ENCODE assay signal across 8 cellular contexts in the genomic region with DNA sequence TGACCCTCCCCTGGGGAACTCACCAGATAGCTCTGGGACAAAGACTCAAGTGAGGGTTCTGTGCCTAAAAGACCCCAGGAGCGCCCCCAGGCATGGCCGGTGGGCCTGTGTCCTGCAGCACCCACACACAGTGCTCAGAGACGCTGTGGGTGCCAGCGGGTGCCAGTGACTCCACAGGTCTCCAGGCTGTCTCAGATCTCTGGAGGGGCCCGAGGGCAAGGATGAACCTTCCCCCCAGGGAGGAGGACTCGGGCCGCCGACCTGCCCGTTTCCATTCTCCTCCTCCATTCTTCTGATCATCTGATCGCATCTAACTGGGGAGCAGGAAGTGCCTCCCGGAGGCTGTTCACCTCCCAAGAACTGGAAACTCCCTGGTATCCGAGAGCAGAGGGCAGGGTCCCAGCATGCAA. TPM values are rescaled to one million over a fixed set of nuclear protein-coding genes. Genes with fewer than 3 reads are reported as not detected.
DNase-seq lines count a peak whose midpoint lies in the region; ATAC-seq and TF ChIP-seq lines count a peak whose summit lies in the region.

No MANE protein-coding gene starts in this region.

- no peaks in the 10 kb centered on the region for H3K27me3 Mint-ChIP-seq in activated CD4-positive, alpha-beta T cell treated with anti-CD3 and anti-CD28 coated beads, Interleukin-2, amount 10 ng/mL, durations not matched to agents 24 days and 14 days

- ATAC-seq in HG03064 (IDR thresholded peaks at IDR 0.05; ENCODE audit: low read depth, unreplicated experiment): peak; percentile 30

- peaks cover 12 to 36% (median 27%) of the 10 kb centered on the region in 4 donors for H3K4me1 ChIP-seq in liver (ENCODE audit: control insufficient read depth in 4 of 4, insufficient read depth in 4 of 4, low read length in 3 of 4)

- WGBS in liver: 54% methylated on average over 12 of the region's 12 CpGs

- no peak for TF ChIP-seq CTCF in liver (IDR thresholded peaks at IDR 0.05; ENCODE audit: low read depth, low read length, missing input control)

- peaks cover 29% of the 10 kb centered on the region for H3K4me1 Mint-ChIP-seq in activated CD4-positive, alpha-beta T cell treated with anti-CD3 and anti-CD28 coated beads, Interleukin-2, amount 10 ng/mL, durations not matched to agents 24 days and 14 days

- H3K27ac ChIP-seq in liver (ENCODE audit: low read depth in 1 of 2, low read length in 2 of 2) (peak overlapping the region; percentile 23 to 50), substantia nigra (ENCODE audit: low read depth, low read length, poor library complexity, severe bottlenecking) (no peak overlapping the region)

- H3K9me3 ChIP-seq in liver (ENCODE audit: control insufficient read depth in 4 of 4, low read length in 3 of 4): no peaks in the 10 kb centered on the region

- H3K4me3 Mint-ChIP-seq in activated CD4-positive, alpha-beta T cell treated with anti-CD3 and anti-CD28 coated beads, Interleukin-2, amount 10 ng/mL, durations not matched to agents 24 days and 14 days: peak overlapping the region; percentile 96

- intact Hi-C loops in activated CD4-positive, alpha-beta T cell treated with anti-CD3 and anti-CD28 coated beads, Interleukin-2, amount 10 ng/mL, durations not matched to agents 24 days and 14 days (cut with micrococcal nuclease): loop anchor here (1.0 to 5.0 kb wide), 4 partner anchors 16 to 131 kb away; partner anchors contain the start of gene FUOM

- no peaks in the 10 kb centered on the region for H3K27me3 ChIP-seq in liver (ENCODE audit: control insufficient read depth in 4 of 4, insufficient read depth in 4 of 4, low read length in 3 of 4)

- H3K36me3 ChIP-seq in liver (ENCODE audit: control insufficient read depth in 4 of 4, insufficient read depth in 3 of 4, low read depth in 1 of 4, low read length in 3 of 4): peaks cover 0 to 19% (median 6%) of the 10 kb centered on the region in 4 donors

- peak; percentile 29 for DNase-seq in DMS53 (lab: John Stamatoyannopoulos, UW)
- no peak for DNase-seq in DMS53 treated with DMSO at 0.1 percent for 48 hours (lab: John Stamatoyannopoulos, UW; ENCODE audit: unreplicated experiment)
- DNase-seq in activated CD4-positive, alpha-beta T cell treated with anti-CD3 and anti-CD28 coated beads, Interleukin-2, amount 10 ng/mL, durations not matched to agents 24 days and 14 days: peak; percentile 83
- no peak for DNase-seq in glomerular visceral epithelial cell (ENCODE audit: extremely low spot score)
- no peak for DNase-seq in NCI-H2196 treated with DMSO at 0.1 percent for 48 hours (lab: John Stamatoyannopoulos, UW; ENCODE audit: unreplicated experiment)
- DNase-seq in substantia nigra (lab: John Stamatoyannopoulos, UW): no peak

- peaks cover 25% of the 10 kb centered on the region for H3K36me3 Mint-ChIP-seq in activated CD4-positive, alpha-beta T cell treated with anti-CD3 and anti-CD28 coated beads, Interleukin-2, amount 10 ng/mL, durations not matched to agents 24 days and 14 days (ENCODE audit: low read depth)

- H3K9me3 Mint-ChIP-seq in activated CD4-positive, alpha-beta T cell treated with anti-CD3 and anti-CD28 coated beads, Interleukin-2, amount 10 ng/mL, durations not matched to agents 24 days and 14 days: no peaks in the 10 kb centered on the region

- no peak for TF ChIP-seq RAD21 in liver (IDR thresholded peaks at IDR 0.05)

- peak overlapping the region; percentile 93 for H3K27ac Mint-ChIP-seq in activated CD4-positive, alpha-beta T cell treated with anti-CD3 and anti-CD28 coated beads, Interleukin-2, amount 10 ng/mL, durations not matched to agents 24 days and 14 days

- no peak overlapping the region for H3K4me3 ChIP-seq in liver (ENCODE audit: low read depth in 1 of 3, low read length in 3 of 3)

- H3K9ac ChIP-seq in liver (ENCODE audit: low read depth in 1 of 2, low read length in 2 of 2): peak overlapping the region in 1 of 2 donors; percentile 53

TF ChIP-seq in liver, 16 proteins besides CTCF, POLR2A, EP300 and RAD21:
- no peak for TF ChIP-seq RXRA (IDR thresholded peaks at IDR 0.05)
- TF ChIP-seq TAF1 (conservative IDR thresholded peaks at IDR 0.05): no peak
- TF ChIP-seq HNF4G (IDR thresholded peaks at IDR 0.05): no peak
- no peak for TF ChIP-seq REST (IDR thresholded peaks at IDR 0.05)
- TF ChIP-seq FOXA2 (IDR thresholded peaks at IDR 0.05): no peak
- TF ChIP-seq NR2F2 (IDR thresholded peaks at IDR 0.05): no peak
- TF ChIP-seq, protein P1, sequence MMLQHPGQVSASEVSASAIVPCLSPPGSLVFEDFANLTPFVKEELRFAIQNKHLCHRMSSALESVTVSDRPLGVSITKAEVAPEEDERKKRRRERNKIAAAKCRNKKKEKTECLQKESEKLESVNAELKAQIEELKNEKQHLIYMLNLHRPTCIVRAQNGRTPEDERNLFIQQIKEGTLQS (IDR thresholded peaks at IDR 0.05): no peak
- TF ChIP-seq HNF4A (conservative IDR thresholded peaks at IDR 0.05): no peak

RNA-seq across cellular contexts. Expression of gene ADAM8, which starts 1.0 kb away (rescaled TPM):
- total RNA-seq in activated CD4-positive, alpha-beta T cell treated with anti-CD3 and anti-CD28 coated beads, Interleukin-2, amount 10 ng/mL, durations not matched to agents 24 days and 14 days: 143 and 165 TPM in 2 replicates
- total RNA-seq in liver: 1 to 10 TPM; 5.4 to 6.9 TPM
- polyA plus RNA-seq in liver: 1 to 10 TPM; 1.3 to 2.0 TPM

RNA-seq across cellular contexts. Expression of gene TUBGCP2, which starts 33.0 kb away (rescaled TPM):
- total RNA-seq in activated CD4-positive, alpha-beta T cell treated with anti-CD3 and anti-CD28 coated beads, Interleukin-2, amount 10 ng/mL, durations not matched to agents 24 days and 14 days: 65.3 and 70.6 TPM in 2 replicates
- total RNA-seq in liver: 10 to 100 TPM; 29.6 to 32.4 TPM
- 10 to 100 TPM; 18.8 to 25.6 TPM for polyA plus RNA-seq in liver

RNA-seq across cellular contexts. Expression of gene ZNF511, which starts 33.0 kb away (rescaled TPM):
- 83.8 and 87.2 TPM in 2 replicates for total RNA-seq in activated CD4-positive, alpha-beta T cell treated with anti-CD3 and anti-CD28 coated beads, Interleukin-2, amount 10 ng/mL, durations not matched to agents 24 days and 14 days
- 10 to 100 TPM; 13.7 to 31.3 TPM for total RNA-seq in liver
- polyA plus RNA-seq in liver: 10 to 100 TPM; 17.0 to 31.8 TPM

RNA-seq across cellular contexts. Expression of gene VENTX, which starts 38.0 kb away (rescaled TPM):
- total RNA-seq in activated CD4-positive, alpha-beta T cell treated with anti-CD3 and anti-CD28 coated beads, Interleukin-2, amount 10 ng/mL, durations not matched to agents 24 days and 14 days: not detected in 2 replicates
- total RNA-seq in liver: under 1 TPM; 0.05 to 0.25 TPM
- under 1 TPM; 0.06 to 0.13 TPM for polyA plus RNA-seq in liver

RNA-seq across cellular contexts. Expression of gene UTF1, which starts 45.7 kb away (rescaled TPM):
- 0.17 and 0.19 TPM in 2 replicates for total RNA-seq in activated CD4-positive, alpha-beta T cell treated with anti-CD3 and anti-CD28 coated beads, Interleukin-2, amount 10 ng/mL, durations not matched to agents 24 days and 14 days
- not detected for total RNA-seq in liver
- not detected for polyA plus RNA-seq in liver

Comparison
In these comparisons a context has a peak if more than half of its experiments do, and no peak if none do; other contexts are left out.
1. DNase-seq: peak in DMS53 (single experiment) and activated CD4-positive, alpha-beta T cell treated with anti-CD3 and anti-CD28 coated beads, Interleukin-2, amount 10 ng/mL, durations not matched to agents 24 days and 14 days (single experiment); none in DMS53 treated with DMSO at 0.1 percent for 48 hours (single experiment), glomerular visceral epithelial cell (single experiment), NCI-H2196 treated with DMSO at 0.1 percent for 48 hours (single experiment) and substantia nigra (0 of 49).
2. RNA of gene ADAM8, which starts 1.0 kb away (total RNA-seq): 143 to 165 TPM in activated CD4-positive, alpha-beta T cell treated with anti-CD3 and anti-CD28 coated beads, Interleukin-2, amount 10 ng/mL, durations not matched to agents 24 days and 14 days; 5.4 to 6.9 TPM in liver; every median in the first group is over 10 times any median in the second.